Comparison of ENCODE assay signal across 25 cellular contexts in genomic region chr1:19754482-19754881, GRCh38. TPM values are rescaled to one million over a fixed set of nuclear protein-coding genes. Genes with fewer than 3 reads are reported as not detected.
DNase-seq lines count a peak whose midpoint lies in the region; ATAC-seq, FAIRE-seq and TF ChIP-seq lines count a peak whose summit lies in the region.
"Had no signal": no experiment of that assay in that cellular context is flagged by ENCODE, and none has a peak within 500 bp of the region (broad histone marks: within the 10 kb centered on the region; RNA-seq: fewer than 3 reads in every experiment).

No MANE protein-coding gene starts in this region.

- TF ChIP-seq RAD21 in liver (IDR thresholded peaks at IDR 0.05) (no peak), HepG2 (CRISPR knock-in tag; IDR thresholded peaks at IDR 0.05) (no peak)

- ATAC-seq in HepG2 (no peak), GM21515 (IDR thresholded peaks at IDR 0.05; ENCODE audit: unreplicated experiment) (no peak)
- ATAC-seq: T-helper 17 cell had no signal

- whole genome bisulfite sequencing in liver = 46% methylated on average over 10 of the region's 10 CpGs
- 74% methylated on average over 10 of the region's 10 CpGs for WGBS in HepG2 (ENCODE audit: low lambda C conversion rate)
- 36 to 41% methylated on average over 9 to 10 of the region's 10 CpGs for WGBS in esophagus squamous epithelium, 2 donors
- 17% methylated on average over 10 of the region's 10 CpGs for WGBS in prostate gland
- 81 to 88% (median 86%) methylated on average over 10 of the region's 10 CpGs for WGBS in spleen, 5 donors

- POLR2A ChIA-PET in HepG2 (lab: Yijun Ruan, JAX) = no interaction called here

- in situ Hi-C loops in HepG2 (cut with HindIII; ENCODE audit: extremely low pct_ligation_motif_present, low pct_unique_long_range_greater_than_20kb) = no loop called here

- TF ChIP-seq CTCF in liver (IDR thresholded peaks at IDR 0.05; ENCODE audit: low read depth, low read length, missing input control) (no peak), HepG2 (CRISPR knock-in tag; IDR thresholded peaks at IDR 0.05) (no peak), esophagus squamous epithelium (IDR thresholded peaks at IDR 0.05) (no peak), prostate gland (IDR thresholded peaks at IDR 0.05) (no peak), spleen (IDR thresholded peaks at IDR 0.05 in 8 of 11, conservative IDR thresholded peaks at IDR 0.05 in 3 of 11) (no peak)

- TF ChIP-seq POLR2A in HepG2 (IDR thresholded peaks at IDR 0.05; ENCODE audit: insufficient read depth in 1 of 2, low read depth in 2 of 2, low read length in 2 of 2) (no peak), esophagus squamous epithelium (IDR thresholded peaks at IDR 0.05) (no peak), prostate gland (IDR thresholded peaks at IDR 0.05) (no peak), spleen (IDR thresholded peaks at IDR 0.05) (no peak)

- DNase-seq in HepG2 (ENCODE audit: low spot score) (no peak), esophagus squamous epithelium (lab: John Stamatoyannopoulos, UW) (no peak), prostate gland (ENCODE audit: low spot score) (peak; percentile 89), spleen (no peak), H7 (no peak)
- no peak for DNase-seq in activated effector memory CD4-positive, alpha-beta T cell treated with anti-CD3 and anti-CD28 coated beads, Interleukin-2, amount 50 U/mL, for 16 hours
- DNase-seq: activated B cell treated with CpG ODN at 0.5 μM for 24 hours; activated CD8-positive, alpha-beta memory T cell treated with anti-CD3 and anti-CD28 coated beads for 24 hours; activated naive CD8-positive, alpha-beta T cell treated with anti-CD3 and anti-CD28 coated beads, Interleukin-2, amount 10 ng/mL, durations not matched to agents 7 days and 5 days; C1 segment of cervical spinal cord; caudate nucleus; DMS153; effector CD8-positive, alpha-beta T cell; HCEC 1CT; islet precursor cell; mesendoderm; NCI-H187 treated with DMSO at 0.1 percent for 48 hours; NCI-H446; SIG-M5; stimulated activated CD4-positive, alpha-beta T cell treated with anti-CD3 and anti-CD28 coated beads, Interleukin-4, amount 100 ng/mL, for 1 hour; stimulated activated CD8-positive, alpha-beta memory T cell treated with anti-CD3 and anti-CD28 coated beads, Interleukin-4, amount 100 ng/mL, for 48 hours; T-helper 17 cell had no signal

- H3K9ac ChIP-seq in liver (ENCODE audit: low read depth in 1 of 2, low read length in 2 of 2) = no peak overlapping the region
- no peak overlapping the region for H3K9ac ChIP-seq in HepG2 (ENCODE audit: insufficient read depth, low read depth, low read length)

- H3K27ac ChIP-seq in liver (ENCODE audit: low read depth in 1 of 2, low read length in 2 of 2) (peak overlapping the region in 1 of 2 donors; percentile 41), HepG2 (ENCODE audit: extremely low read length, insufficient read depth, low read length) (no peak overlapping the region), esophagus squamous epithelium (peak overlapping the region in 3 of 4 donors; percentile 28 to 48 (median 45)), prostate gland (peak overlapping the region; percentile 81 to 90), spleen (no peak overlapping the region)

- no peak overlapping the region for H3K4me2 ChIP-seq in HepG2 (ENCODE audit: low read depth, low read length)

- H3K36me3 ChIP-seq in liver (ENCODE audit: control insufficient read depth in 4 of 4, insufficient read depth in 3 of 4, low read depth in 1 of 4, low read length in 3 of 4) (peaks cover 0 to 7% (median 3%) of the 10 kb centered on the region in 4 donors), HepG2 (replicated peaks in 1 of 2; ENCODE audit: control insufficient read depth in 1 of 2, insufficient read depth in 2 of 2, low read length in 2 of 2) (no peaks in the 10 kb centered on the region), esophagus squamous epithelium (peaks cover 0 to 63% (median 0%) of the 10 kb centered on the region in 3 donors), prostate gland (peaks cover 0 to 5% of the 10 kb centered on the region in 2 donors), spleen (peaks cover 4 to 90% (median 48%) of the 10 kb centered on the region in 6 donors), H7 (replicated peaks; ENCODE audit: control insufficient read depth, insufficient read depth, low read length) (no peaks in the 10 kb centered on the region)

- H4K20me1 ChIP-seq in HepG2 (ENCODE audit: insufficient read depth, low read length) = no peaks in the 10 kb centered on the region

- H3K79me2 ChIP-seq in HepG2 (ENCODE audit: insufficient read depth, low read length) = no peaks in the 10 kb centered on the region

- H3K4me1 ChIP-seq in liver (ENCODE audit: control insufficient read depth in 4 of 4, insufficient read depth in 4 of 4, low read length in 3 of 4) (peaks cover 0 to 17% (median 14%) of the 10 kb centered on the region in 4 donors), HepG2 (ENCODE audit: insufficient read depth, low read length) (peaks cover 5% of the 10 kb centered on the region), esophagus squamous epithelium (peaks cover 3 to 31% (median 5%) of the 10 kb centered on the region in 3 donors), prostate gland (replicated peaks) (peaks cover 2% of the 10 kb centered on the region), spleen (no peaks in the 10 kb centered on the region)

- TF ChIP-seq EP300 in HepG2 (IDR thresholded peaks at IDR 0.05; ENCODE audit: low read depth in 2 of 2, low read length in 2 of 2) = no peak
- no peak for TF ChIP-seq EP300 in HepG2 (CRISPR knock-in tag; IDR thresholded peaks at IDR 0.05; ENCODE audit: borderline replicate concordance)

- H3K4me3 ChIP-seq in liver (ENCODE audit: low read depth in 1 of 3, low read length in 3 of 3) (no peak overlapping the region), HepG2 (replicated peaks in 1 of 3; ENCODE audit: insufficient read depth in 1 of 3, low read depth in 2 of 3, low read length in 3 of 3) (no peak overlapping the region), esophagus squamous epithelium (no peak overlapping the region), prostate gland (no peak overlapping the region), spleen (no peak overlapping the region), H7 (ENCODE audit: insufficient read depth, low read depth, low read length) (no peak overlapping the region)

- no peak overlapping the region for H2AFZ ChIP-seq in HepG2 (ENCODE audit: low read length)

- intact Hi-C loops in HepG2 (cut with micrococcal nuclease; ENCODE audit: unreplicated experiment) (no loop called here), esophagus squamous epithelium (cut with DNase I) (no loop called here), prostate gland (cut with DNase I) (no loop called here), spleen (cut with DNase I; ENCODE audit: low total_unique reads) (no loop called here)

- CTCF ChIA-PET in HepG2 (lab: Yijun Ruan, JAX; ENCODE audit: low intra/inter-chr PET ratio, low total read pairs) = no interaction called here

- BruUV-seq in HepG2 (replicated peaks; lab: Mats Ljungman, UMichigan) = no TSS peak

- no peak for FAIRE-seq in HepG2 (lab: Jason Lieb, UNC)
- FAIRE-seq: A204.1 had no signal

- H3K27me3 ChIP-seq in liver (ENCODE audit: control insufficient read depth in 4 of 4, insufficient read depth in 4 of 4, low read length in 3 of 4) = no peaks in the 10 kb centered on the region
- H3K27me3 ChIP-seq in HepG2 (ENCODE audit: control insufficient read depth in 1 of 2, insufficient read depth in 2 of 2, low read length in 2 of 2) = no peaks in the 10 kb centered on the region
- no peaks in the 10 kb centered on the region for H3K27me3 ChIP-seq in esophagus squamous epithelium
- no peaks in the 10 kb centered on the region for H3K27me3 ChIP-seq in prostate gland (replicated peaks; ENCODE audit: insufficient read depth)
- H3K27me3 ChIP-seq in spleen (replicated peaks in 1 of 7) = no peaks in the 10 kb centered on the region
- H3K27me3 ChIP-seq in H7 (ENCODE audit: control insufficient read depth, insufficient read depth, low read length) = no peaks in the 10 kb centered on the region

- H3K9me3 ChIP-seq in liver (ENCODE audit: control insufficient read depth in 4 of 4, low read length in 3 of 4) (no peaks in the 10 kb centered on the region), HepG2 (ENCODE audit: low read length) (no peaks in the 10 kb centered on the region), esophagus squamous epithelium (no peaks in the 10 kb centered on the region), prostate gland (no peaks in the 10 kb centered on the region), spleen (peaks cover 0 to 2% (median 0%) of the 10 kb centered on the region in 8 donors)

TF ChIP-seq in liver, 16 proteins besides CTCF, POLR2A, EP300 and RAD21 (continues in another document):
- peak; percentile 36 for TF ChIP-seq SP1 (IDR thresholded peaks at IDR 0.05)

RNA-seq across cellular contexts. Expression of gene TMCO4, which starts 45.2 kb away (rescaled TPM):
- total RNA-seq in liver (1 to 10 TPM; 5.2 to 9.5 TPM), HepG2 (2016; rRNA removed; fragmentation: Illumina TruSeq; extraction: Trizol) (3.9 and 4.1 TPM in 2 replicates), esophagus squamous epithelium (10 to 100 TPM; 13.0 to 28.8 (median 21.2) TPM), prostate gland (10 to 100 TPM; 60.5 to 89.9 TPM), spleen (10 to 100 TPM; 22.1 to 40.8 (median 32.8) TPM)
- polyA plus RNA-seq in liver (1 to 10 TPM; 4.0 to 6.8 TPM), HepG2 (2011; rRNA removed) (2.1 and 3.3 TPM in 2 replicates), spleen (10 to 100 TPM; 15.4 to 24.4 (median 18.9) TPM)
- total RNA-seq in HepG2 (2016; cell fraction: cytosol; rRNA removed; fragmentation: Illumina TruSeq; extraction: Trizol; ENCODE audit: low read depth) = 2.2 and 2.4 TPM in 2 replicates
- total RNA-seq in HepG2 (2016; cell fraction: insoluble cytoplasmic fraction; rRNA removed; fragmentation: Illumina TruSeq; extraction: Trizol) = 4.4 and 6.1 TPM in 2 replicates
- total RNA-seq in HepG2 (2016; cell fraction: membrane; rRNA removed; fragmentation: Illumina TruSeq; extraction: Trizol) = 3.6 and 4.0 TPM in 2 replicates
- total RNA-seq in HepG2 (2016; cell fraction: nucleus; rRNA removed; fragmentation: Illumina TruSeq; extraction: Trizol) = 5.2 and 5.6 TPM in 2 replicates
- polyA plus RNA-seq in HepG2 (2011; cell fraction: cytosol; rRNA removed) = 2.3 and 3.3 TPM in 2 replicates
- 4.8 and 6.1 TPM in 2 replicates for polyA plus RNA-seq in HepG2 (2011; cell fraction: nucleus; rRNA removed)
- 1.3 and 1.9 TPM in 2 replicates for polyA plus RNA-seq in HepG2 (2012)
- 2.0 and 2.4 TPM in 2 replicates for polyA plus RNA-seq in HepG2 (2016; cell fraction: cytosol; fragmentation: Illumina TruSeq; extraction: Trizol; ENCODE audit: low read depth)
- 2.8 and 3.9 TPM in 2 replicates for polyA plus RNA-seq in HepG2 (2016; cell fraction: insoluble cytoplasmic fraction; fragmentation: Illumina TruSeq; extraction: Trizol; ENCODE audit: low read depth)
- 3.1 and 3.5 TPM in 2 replicates for polyA plus RNA-seq in HepG2 (2016; cell fraction: membrane; fragmentation: Illumina TruSeq; extraction: Trizol; ENCODE audit: low read depth)
- polyA plus RNA-seq in HepG2 (2016; cell fraction: nucleus; fragmentation: Illumina TruSeq; extraction: Trizol; ENCODE audit: insufficient read depth, low read depth) = 5.0 and 6.3 TPM in 2 replicates
- polyA minus RNA-seq in HepG2 (2011; rRNA and poly(A)+ RNA removed; ENCODE audit: low replicate concordance) = 5.4 and 25.9 TPM in 2 replicates
- polyA minus RNA-seq in HepG2 (2011; cell fraction: cytosol; rRNA and poly(A)+ RNA removed) = 2.5 and 2.6 TPM in 2 replicates
- polyA minus RNA-seq in HepG2 (2011; cell fraction: nucleus; rRNA and poly(A)+ RNA removed) = 1.5 and 3.6 TPM in 2 replicates
- total RNA-seq in H7 (2014; rRNA removed; shearing (Covaris generic)) = 6.9 and 8.8 TPM in 2 replicates

Comparison
In these comparisons a context has a peak if more than half of its experiments do, and no peak if none do; other contexts are left out.
1. H3K27ac ChIP-seq: peak in esophagus squamous epithelium (3 of 4) and prostate gland (2 of 2); none in HepG2 (single experiment) and spleen (0 of 8).